In genomic region chr9:114034663-114035062, GRCh38 we compare ENCODE assay signal across 21 cellular contexts. TPM values are rescaled to one million over a fixed set of nuclear protein-coding genes. Genes with fewer than 3 reads are reported as not detected.
DNase-seq lines count a peak whose midpoint lies in the region; ATAC-seq and TF ChIP-seq lines count a peak whose summit lies in the region.
"Had no signal": no experiment of that assay in that cellular context is flagged by ENCODE, and none has a peak within 500 bp of the region (broad histone marks: within the 10 kb centered on the region; RNA-seq: fewer than 3 reads in every experiment).

No MANE protein-coding gene starts in this region.

- no peak overlapping the region for H3K27ac Mint-ChIP-seq in Caco-2 (ENCODE audit: unreplicated experiment)
- H3K27ac Mint-ChIP-seq: activated naive CD8-positive, alpha-beta T cell treated with anti-CD3 and anti-CD28 coated beads for 36 hours; dendritic cell treated with granulocyte-macrophage colony-stimulating factor and Interleukin-4, amounts not matched to agents 40 ng/mL and 50 ng/mL, for 4 days; IgD-negative memory B cell had no signal

- H3K36me3 Mint-ChIP-seq in Caco-2 (ENCODE audit: insufficient read depth, unreplicated experiment), result no peaks in the 10 kb centered on the region
- H3K36me3 Mint-ChIP-seq: activated naive CD8-positive, alpha-beta T cell treated with anti-CD3 and anti-CD28 coated beads for 36 hours; IgD-negative memory B cell had no signal

- TF ChIP-seq CTCF in ascending aorta (IDR thresholded peaks at IDR 0.05) (no peak), thoracic aorta (IDR thresholded peaks at IDR 0.05) (no peak), Caco-2 (IDR thresholded peaks at IDR 0.05; ENCODE audit: insufficient read depth in 1 of 2, low read depth in 1 of 2, low read length in 1 of 2, severe bottlenecking in 1 of 2, unreplicated experiment in 1 of 2) (no peak)

- H3K9me3 ChIP-seq in ascending aorta, result no peaks in the 10 kb centered on the region
- no peaks in the 10 kb centered on the region for H3K9me3 ChIP-seq in thoracic aorta
- no peaks in the 10 kb centered on the region for H3K9me3 ChIP-seq in Caco-2

- POLR2A ChIA-PET in Caco-2 (lab: Charles Lee), result no interaction called here

- no peaks in the 10 kb centered on the region for H3K27me3 ChIP-seq in ascending aorta
- H3K27me3 ChIP-seq in thoracic aorta (replicated peaks; ENCODE audit: insufficient read depth), result no peaks in the 10 kb centered on the region
- H3K27me3 ChIP-seq in Caco-2 (replicated peaks; ENCODE audit: control insufficient read depth, insufficient read depth, low read length), result no peaks in the 10 kb centered on the region
- H3K27me3 ChIP-seq: foreskin keratinocyte had no signal

- DNase-seq in activated CD8-positive, alpha-beta memory T cell treated with anti-CD3 and anti-CD28 coated beads, Interleukin-2, amount 50 U/mL, for 48 hours, result peak; percentile 40
- DNase-seq in activated CD8-positive, alpha-beta memory T cell treated with anti-CD3 and anti-CD28 coated beads for 24 hours, result no peak
- peak in 1 of 2 donors; percentile 74 for DNase-seq in ascending aorta (ENCODE audit: low spot score in 2 of 2)
- DNase-seq in left lobe of liver (ENCODE audit: low spot score), result peak; percentile 33
- no peak for DNase-seq in thoracic aorta (ENCODE audit: low spot score)
- DNase-seq in NCI-H82 (lab: John Stamatoyannopoulos, UW), result no peak
- DNase-seq in left colon, result no peak
- DNase-seq in Caco-2, result no peak
- DNase-seq: activated CD4-positive, alpha-beta T cell treated with anti-CD3 and anti-CD28 coated beads, Interleukin-2, amount 50 U/mL, for 1 hour; activated naive CD8-positive, alpha-beta T cell treated with anti-CD3 and anti-CD28 coated beads for 36 hours; DMS79; foreskin keratinocyte; kidney glomerular epithelial cell; NCI-H2029; stimulated activated CD8-positive, alpha-beta memory T cell treated with anti-CD3 and anti-CD28 coated beads, Interleukin-4, amount 100 ng/mL, for 48 hours had no signal

- no peak overlapping the region for H3K4me3 Mint-ChIP-seq in Caco-2 (ENCODE audit: unreplicated experiment)
- H3K4me3 Mint-ChIP-seq: activated naive CD8-positive, alpha-beta T cell treated with anti-CD3 and anti-CD28 coated beads for 36 hours; dendritic cell treated with granulocyte-macrophage colony-stimulating factor and Interleukin-4, amounts not matched to agents 40 ng/mL and 50 ng/mL, for 4 days; IgD-negative memory B cell; neural crest cell had no signal

- H3K27me3 Mint-ChIP-seq in Caco-2 (ENCODE audit: insufficient read depth, unreplicated experiment), result no peaks in the 10 kb centered on the region
- H3K27me3 Mint-ChIP-seq: activated naive CD8-positive, alpha-beta T cell treated with anti-CD3 and anti-CD28 coated beads for 36 hours; dendritic cell treated with granulocyte-macrophage colony-stimulating factor and Interleukin-4, amounts not matched to agents 40 ng/mL and 50 ng/mL, for 4 days; IgD-negative memory B cell had no signal

- intact Hi-C loops in ascending aorta (cut with DNase I) (loop anchor here (1.0 to 5.0 kb wide), 2 partner anchors 227 to 297 kb away; no protein-coding TSS in a partner anchor), left colon (cut with DNase I, micrococcal nuclease) (loop anchor here in 1 of 2 donors (10.0 kb wide), 1 partner anchor 230 kb away; no protein-coding TSS in a partner anchor), Caco-2 (cut with micrococcal nuclease; ENCODE audit: unreplicated experiment) (loop anchor here (5.0 to 10.0 kb wide), 2 partner anchors 48 to 290 kb away; no protein-coding TSS in a partner anchor)

- CTCF ChIA-PET in Caco-2 (lab: Charles Lee), result no interaction called here

- BruUV-seq in Caco-2 (replicated peaks; lab: Mats Ljungman, UMichigan), result no TSS peak

- H3K36me3 ChIP-seq in ascending aorta (peaks cover 44 to 45% of the 10 kb centered on the region in 2 donors), thoracic aorta (peaks cover 47% of the 10 kb centered on the region), Caco-2 (ENCODE audit: control insufficient read depth, insufficient read depth, low read length) (no peaks in the 10 kb centered on the region)

- H3K4me1 ChIP-seq in ascending aorta, result peaks cover 0 to 13% of the 10 kb centered on the region in 2 donors
- peaks cover 4 to 31% of the 10 kb centered on the region in 2 donors for H3K4me1 ChIP-seq in thoracic aorta (ENCODE audit: control insufficient read depth in 1 of 2, low read depth in 2 of 2)
- no peaks in the 10 kb centered on the region for H3K4me1 ChIP-seq in Caco-2
- H3K4me1 ChIP-seq: foreskin keratinocyte had no signal

- no peaks in the 10 kb centered on the region for H3K4me1 Mint-ChIP-seq in Caco-2 (ENCODE audit: low read depth, unreplicated experiment)
- H3K4me1 Mint-ChIP-seq: activated naive CD8-positive, alpha-beta T cell treated with anti-CD3 and anti-CD28 coated beads for 36 hours; IgD-negative memory B cell had no signal

- ATAC-seq in left lobe of liver, result no peak
- no peak for ATAC-seq in thoracic aorta (ENCODE audit: insufficient number of reproducible peaks, low FRiP score, low read depth)
- no peak for ATAC-seq in left colon
- ATAC-seq: foreskin keratinocyte, Right ventricle myocardium inferior had no signal

- H3K9me3 Mint-ChIP-seq in Caco-2 (ENCODE audit: unreplicated experiment), result no peaks in the 10 kb centered on the region
- H3K9me3 Mint-ChIP-seq: activated naive CD8-positive, alpha-beta T cell treated with anti-CD3 and anti-CD28 coated beads for 36 hours; dendritic cell treated with granulocyte-macrophage colony-stimulating factor and Interleukin-4, amounts not matched to agents 40 ng/mL and 50 ng/mL, for 4 days; neural crest cell had no signal

- H3K27ac ChIP-seq in ascending aorta (peak overlapping the region; percentile 56 to 67), thoracic aorta (peak overlapping the region; percentile 49 to 66)
- H3K27ac ChIP-seq: epithelial cell of prostate, foreskin keratinocyte had no signal

- H3K4me3 ChIP-seq in ascending aorta, result no peak overlapping the region
- H3K4me3 ChIP-seq in thoracic aorta, result peak overlapping the region; percentile 47
- H3K4me3 ChIP-seq in Caco-2 (ENCODE audit: low read depth, low read length), result no peak overlapping the region

RNA-seq across cellular contexts. Expression of gene AMBP, which starts 43.4 kb away (rescaled TPM):
- total RNA-seq in ascending aorta, result 6.6 TPM
- 6,364 TPM for total RNA-seq in left lobe of liver
- not detected for total RNA-seq in thoracic aorta
- under 1 TPM; 0.39 to 0.64 TPM for total RNA-seq in left colon
- total RNA-seq in Caco-2 (2022), result 2.2 and 2.6 TPM in 2 replicates
- total RNA-seq: activated naive CD8-positive, alpha-beta T cell treated with anti-CD3 and anti-CD28 coated beads for 36 hours; foreskin keratinocyte; Right ventricle myocardium inferior; temporal lobe had no signal

Comparison
In these comparisons a context has a peak if more than half of its experiments do, and no peak if none do; other contexts are left out.
1. DNase-seq: peak in activated CD8-positive, alpha-beta memory T cell treated with anti-CD3 and anti-CD28 coated beads, Interleukin-2, amount 50 U/mL, for 48 hours (single experiment) and left lobe of liver (single experiment); none in activated CD8-positive, alpha-beta memory T cell treated with anti-CD3 and anti-CD28 coated beads for 24 hours (single experiment), thoracic aorta (single experiment), NCI-H82 (single experiment), left colon (0 of 2) and Caco-2 (0 of 2).
2. RNA of gene AMBP, which starts 43.4 kb away (total RNA-seq): 6,364 TPM in left lobe of liver (single experiment); 6.6 TPM in ascending aorta (single experiment), 2.2 to 2.6 TPM in Caco-2, 0.39 to 0.64 TPM in left colon and not detected in thoracic aorta; every median in the first group is over 100 times any median in the second.